In the genomic region with DNA sequence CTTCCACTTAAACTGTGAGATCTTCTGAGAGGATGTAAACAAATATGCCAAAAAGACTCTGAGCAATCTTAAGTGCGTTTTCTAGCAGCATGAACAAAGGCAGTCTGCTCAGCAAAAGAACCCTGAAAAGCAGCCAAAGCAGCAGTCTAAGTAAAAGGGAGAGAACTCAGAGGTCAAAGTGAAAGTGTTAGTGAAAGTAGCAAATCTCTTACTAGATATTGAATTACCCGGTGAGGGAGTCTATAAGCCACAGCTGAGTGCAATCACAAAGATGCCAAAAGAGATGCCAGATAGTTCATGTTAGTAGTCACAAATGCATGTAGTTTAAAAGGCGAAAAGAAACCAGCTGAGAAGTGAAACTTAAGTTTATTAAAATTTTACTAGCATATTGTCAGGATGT, we compare ENCODE assay signal across 1 cellular context.
TF ChIP-seq lines count a peak whose summit lies in the region.

No MANE protein-coding gene starts in this region.

TF ChIP-seq in K562, 482 proteins besides CTCF, POLR2A, EP300 and RAD21 (continued from another document):
- TF ChIP-seq, protein P1, sequence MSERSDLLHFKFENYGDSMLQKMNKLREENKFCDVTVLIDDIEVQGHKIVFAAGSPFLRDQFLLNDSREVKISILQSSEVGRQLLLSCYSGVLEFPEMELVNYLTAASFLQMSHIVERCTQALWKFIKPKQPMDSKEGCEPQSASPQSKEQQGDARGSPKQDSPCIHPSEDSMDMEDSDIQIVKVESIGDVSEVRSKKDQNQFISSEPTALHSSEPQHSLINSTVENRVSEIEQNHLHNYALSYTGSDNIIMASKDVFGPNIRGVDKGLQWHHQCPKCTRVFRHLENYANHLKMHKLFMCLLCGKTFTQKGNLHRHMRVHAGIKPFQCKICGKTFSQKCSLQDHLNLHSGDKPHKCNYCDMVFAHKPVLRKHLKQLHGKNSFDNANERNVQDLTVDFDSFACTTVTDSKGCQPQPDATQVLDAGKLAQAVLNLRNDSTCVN (CRISPR knock-in tag; IDR thresholded peaks at IDR 0.05), result no peak
- TF ChIP-seq MAFG (tag; conservative IDR thresholded peaks at IDR 0.05), result no peak
- TF ChIP-seq CHD2 (IDR thresholded peaks at IDR 0.05; ENCODE audit: low read depth, low read length), result no peak
- TF ChIP-seq ZFP30 (CRISPR knock-in tag; IDR thresholded peaks at IDR 0.05; ENCODE audit: borderline replicate concordance), result no peak
- TF ChIP-seq CHAMP1 (IDR thresholded peaks at IDR 0.05), result no peak
- TF ChIP-seq SMAD2 (IDR thresholded peaks at IDR 0.05; ENCODE audit: low read depth, low read length), result no peak
- no peak for TF ChIP-seq MLX (CRISPR knock-in tag; conservative IDR thresholded peaks at IDR 0.05)
- TF ChIP-seq ZNF41 (CRISPR knock-in tag; conservative IDR thresholded peaks at IDR 0.05), result no peak
- TF ChIP-seq SMARCB1 (IDR thresholded peaks at IDR 0.05; ENCODE audit: insufficient read length, low read depth), result no peak
- no peak for TF ChIP-seq HMBOX1 (IDR thresholded peaks at IDR 0.05)
- no peak for TF ChIP-seq KLF10 (CRISPR knock-in tag; IDR thresholded peaks at IDR 0.05)
- TF ChIP-seq STAT5A (IDR thresholded peaks at IDR 0.05; ENCODE audit: borderline replicate concordance, low read length), result no peak
- TF ChIP-seq ZNF444 (CRISPR knock-in tag; IDR thresholded peaks at IDR 0.05), result no peak
- no peak for TF ChIP-seq DPF2 (IDR thresholded peaks at IDR 0.05)
